8 cellular contexts compared by ENCODE assay signal in the genomic region with DNA sequence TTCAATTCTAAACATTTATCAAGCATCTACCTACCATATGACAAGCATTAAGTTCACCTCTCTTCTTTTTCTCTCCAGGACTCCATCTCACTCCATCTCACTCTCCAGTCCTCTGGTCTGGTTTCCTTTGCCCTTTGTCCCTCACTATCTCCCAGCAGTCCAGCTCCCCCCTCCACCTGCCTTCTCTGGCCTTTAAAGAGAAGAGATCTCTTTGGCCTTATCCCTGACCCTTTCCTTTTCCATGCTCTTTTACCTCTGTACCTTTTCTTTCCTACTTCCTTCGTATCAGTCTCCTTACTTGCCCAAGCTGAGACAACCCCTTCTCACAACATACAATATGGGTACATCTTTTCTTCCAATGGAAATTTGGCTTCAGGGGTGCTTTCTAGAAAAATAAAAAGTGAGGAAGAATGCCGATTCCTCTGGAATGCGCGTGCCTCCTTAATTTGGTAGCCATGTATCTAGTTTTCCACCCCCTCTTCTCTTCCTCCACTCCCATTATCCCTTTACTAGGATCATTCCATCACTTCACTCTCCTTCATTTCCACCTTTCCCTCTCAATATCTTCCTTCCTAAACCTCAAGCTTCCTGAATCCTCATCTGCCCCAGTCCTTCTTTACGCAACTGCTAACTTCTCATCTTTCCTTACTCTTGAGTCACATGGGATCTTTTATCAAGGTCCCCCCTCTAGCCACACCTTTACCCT. TPM values are rescaled to one million over a fixed set of nuclear protein-coding genes. Genes with fewer than 3 reads are reported as not detected.
DNase-seq lines count a peak whose midpoint lies in the region; ATAC-seq, FAIRE-seq and TF ChIP-seq lines count a peak whose summit lies in the region.

No MANE protein-coding gene starts in this region.

- H3K9me3 ChIP-seq in AG04450 (ENCODE audit: control insufficient read depth, insufficient read depth, low read length) = peaks cover 3% of the 10 kb centered on the region; the same call in 1 of the 2 replicates
- no peaks in the 10 kb centered on the region for H3K9me3 ChIP-seq in HUES64 (ENCODE audit: insufficient read depth, low read depth, low read length)
- H3K9me3 ChIP-seq in astrocyte (ENCODE audit: insufficient read depth, low read depth, low read length) = no peaks in the 10 kb centered on the region
- no peaks in the 10 kb centered on the region for H3K9me3 ChIP-seq in left lung
- H3K9me3 ChIP-seq in thyroid gland = no peaks in the 10 kb centered on the region

- peaks cover 47% of the 10 kb centered on the region for H3K79me2 ChIP-seq in astrocyte (ENCODE audit: insufficient read depth, low read length)

- peaks cover 24% of the 10 kb centered on the region for H4K20me1 ChIP-seq in astrocyte (ENCODE audit: insufficient read depth, low read length)

- TF ChIP-seq POLR2A in thyroid gland (IDR thresholded peaks at IDR 0.05) = no peak

- ATAC-seq in left lung (peak; percentile 1), GM21529 (IDR thresholded peaks at IDR 0.05; ENCODE audit: unreplicated experiment) (no peak)

- H3K36me3 ChIP-seq in HUES64 (ENCODE audit: insufficient read depth, low read length) = peaks cover 32% of the 10 kb centered on the region
- H3K36me3 ChIP-seq in astrocyte (ENCODE audit: insufficient read depth, low read length) = no peaks in the 10 kb centered on the region
- H3K36me3 ChIP-seq in left lung = peaks cover 0 to 18% of the 10 kb centered on the region in 2 donors
- H3K36me3 ChIP-seq in thyroid gland = peaks cover 5 to 7% of the 10 kb centered on the region in 2 donors

- H3K27me3 Mint-ChIP-seq in astrocyte (ENCODE audit: low read depth, unreplicated experiment) = no peaks in the 10 kb centered on the region

- peaks cover 35% of the 10 kb centered on the region for H3K4me1 Mint-ChIP-seq in astrocyte (ENCODE audit: low read depth, unreplicated experiment)

- peak overlapping the region; percentile 77 for H2AFZ ChIP-seq in astrocyte (ENCODE audit: low read depth, low read length)

- no peak for FAIRE-seq in astrocyte (lab: Jason Lieb, UNC)

- H3K27me3 ChIP-seq in AG04450 (ENCODE audit: control insufficient read depth, insufficient read depth, low read length) (no peaks in the 10 kb centered on the region), HUES64 (ENCODE audit: insufficient read depth, low read length) (no peaks in the 10 kb centered on the region), astrocyte (ENCODE audit: insufficient read depth, low read length) (no peaks in the 10 kb centered on the region), left lung (no peaks in the 10 kb centered on the region), thyroid gland (no peaks in the 10 kb centered on the region)

- WGBS in HUES64 = 18% methylated on average over 5 of the region's 5 CpGs
- WGBS in thyroid gland, 2 donors = 23 to 25% methylated on average over 5 of the region's 5 CpGs

- peaks cover 4% of the 10 kb centered on the region for H3K36me3 Mint-ChIP-seq in astrocyte (ENCODE audit: low read depth, unreplicated experiment)

- intact Hi-C loops in left lung (cut with DNase I) = no loop called here
- intact Hi-C loops in thyroid gland (cut with DNase I) = no loop called here
- intact Hi-C loops in posterior vena cava (cut with DNase I) = loop anchor here in 1 of 2 donors (5.0 kb wide), 1 partner anchor 49 kb away; a partner anchor contains a TSS

- H3K4me2 ChIP-seq in astrocyte (ENCODE audit: low read length) = peak overlapping the region; percentile 95

- DNase-seq in AG04450 (ENCODE audit: low read depth, low spot score) = no peak
- DNase-seq in astrocyte (ENCODE audit: low read depth) = peak; percentile 56
- DNase-seq in left lung = no peak
- no peak for DNase-seq in thyroid gland
- no peak for DNase-seq in posterior vena cava (ENCODE audit: low spot score)
- no peak for DNase-seq in effector CD8-positive, alpha-beta T cell (lab: John Stamatoyannopoulos, UW)

- H3K4me3 ChIP-seq in AG04450 (ENCODE audit: low read depth, low read length) (peak overlapping the region; percentile 97), HUES64 (ENCODE audit: low read length) (peak overlapping the region; percentile 97), astrocyte (ENCODE audit: insufficient read depth, low read depth, low read length) (peak overlapping the region; percentile 79), left lung (peak overlapping the region; percentile 74 to 79), thyroid gland (replicated peaks in 1 of 3) (peak overlapping the region in 2 of 3 donors; percentile 21 to 96)

- peak overlapping the region; percentile 97 for H3K4me3 Mint-ChIP-seq in astrocyte (ENCODE audit: unreplicated experiment)

- peak overlapping the region; percentile 99 for H3K27ac Mint-ChIP-seq in astrocyte (ENCODE audit: unreplicated experiment)

- POLR2A ChIA-PET in AG04450 (lab: Yijun Ruan, JAX) = interaction anchor here (0.6 to 1.5 kb wide), 9 partner anchors 11 to 795 kb away, joined by 3 to 11 read pairs (median 4); a partner anchor contains a TSS

- CTCF ChIA-PET in AG04450 (lab: Charles Lee) = interaction anchor here (0.5 to 1.4 kb wide), 5 partner anchors 19 to 58 kb away, joined by 3 to 7 read pairs (median 6); a partner anchor contains a TSS

- TF ChIP-seq CTCF in AG04450 (IDR thresholded peaks at IDR 0.05; ENCODE audit: low read depth, low read length) (no peak), astrocyte (IDR thresholded peaks at IDR 0.05; ENCODE audit: insufficient read depth, low read depth, low read length) (no peak), left lung (IDR thresholded peaks at IDR 0.05) (no peak), thyroid gland (IDR thresholded peaks at IDR 0.05) (no peak)

- H3K4me1 ChIP-seq in HUES64 (ENCODE audit: insufficient read depth, low read length) (peaks cover 12% of the 10 kb centered on the region; the same call in 1 of the 2 replicates), astrocyte (ENCODE audit: insufficient read depth, low read length) (peaks cover 33% of the 10 kb centered on the region), left lung (peaks cover 27 to 69% of the 10 kb centered on the region in 2 donors), thyroid gland (peaks cover 25 to 35% of the 10 kb centered on the region in 2 donors)

- peak overlapping the region; percentile 85 for H3K9ac ChIP-seq in HUES64 (ENCODE audit: low read depth, low read length)
- peak overlapping the region; percentile 98 for H3K9ac ChIP-seq in astrocyte (ENCODE audit: low read length)

- H3K27ac ChIP-seq in AG04450 (ENCODE audit: low read depth, low read length) (peak overlapping the region; percentile 99), HUES64 (ENCODE audit: low read depth, low read length) (peak overlapping the region; percentile 98), astrocyte (ENCODE audit: low read depth, low read length) (peak overlapping the region; percentile 91), left lung (peak overlapping the region; percentile 97 to 98), thyroid gland (peak overlapping the region; percentile 90 to 96 (median 94))

- no peaks in the 10 kb centered on the region for H3K9me3 Mint-ChIP-seq in astrocyte (ENCODE audit: unreplicated experiment)

RNA-seq across cellular contexts. Expression of a gene that starts 0.7 kb away (rescaled TPM):
- 97.1 and 116 TPM in 2 replicates for polyA plus RNA-seq in AG04450 (2011; rRNA removed)
- polyA minus RNA-seq in AG04450 (2011; rRNA and poly(A)+ RNA removed) = 175 and 217 TPM in 2 replicates
- polyA plus RNA-seq in HUES64 (2013, experiment 1 of 2) = 79.0 TPM
- 88.3 TPM for polyA plus RNA-seq in HUES64 (2013, experiment 2 of 2)
- total RNA-seq in astrocyte = 94.8 and 98.1 TPM in 2 replicates
- total RNA-seq in left lung = 10 to 100 TPM; 55.5 to 61.2 TPM
- total RNA-seq in thyroid gland = 10 to 100 TPM; 48.6 to 69.2 (median 54.8) TPM
- total RNA-seq in posterior vena cava = 10 to 100 TPM; 42.0 to 53.3 TPM

RNA-seq across cellular contexts. Expression of a gene that starts 1.6 kb away (rescaled TPM):
- polyA plus RNA-seq in AG04450 (2011; rRNA removed) = 33.3 TPM in 2 replicates
- polyA minus RNA-seq in AG04450 (2011; rRNA and poly(A)+ RNA removed) = 16.0 and 16.9 TPM in 2 replicates
- 88.9 TPM for polyA plus RNA-seq in HUES64 (2013, experiment 1 of 2)
- 98.6 TPM for polyA plus RNA-seq in HUES64 (2013, experiment 2 of 2)
- total RNA-seq in astrocyte (59.0 and 60.0 TPM in 2 replicates), left lung (10 to 100 TPM; 43.9 to 65.7 TPM), thyroid gland (100 to 1,000 TPM in 3 of 4 donors, 10 to 100 TPM in 1; 64.0 to 114 (median 107) TPM), posterior vena cava (10 to 100 TPM; 43.2 to 46.7 TPM)

RNA-seq across cellular contexts. Expression of a gene that starts 7.4 kb away (rescaled TPM):
- polyA plus RNA-seq in AG04450 (2011; rRNA removed) = 2.4 and 2.6 TPM in 2 replicates
- 1.0 TPM in 2 replicates for polyA minus RNA-seq in AG04450 (2011; rRNA and poly(A)+ RNA removed)
- 4.0 TPM for polyA plus RNA-seq in HUES64 (2013, experiment 1 of 2)
- polyA plus RNA-seq in HUES64 (2013, experiment 2 of 2) = 4.1 TPM
- total RNA-seq in astrocyte (7.5 and 9.9 TPM in 2 replicates), left lung (100 to 1,000 TPM; 221 to 616 TPM), thyroid gland (10 to 100 TPM; 10.3 to 70.6 (median 36.8) TPM), posterior vena cava (1 to 10 TPM; 4.6 to 7.3 TPM)

RNA-seq across cellular contexts. Expression of a gene that starts 12.2 kb away (rescaled TPM):
- 2.5 and 2.8 TPM in 2 replicates for polyA plus RNA-seq in AG04450 (2011; rRNA removed)
- polyA minus RNA-seq in AG04450 (2011; rRNA and poly(A)+ RNA removed) = 1.6 TPM in 1 of 2 replicates, not detected in the other
- 8.1 TPM for polyA plus RNA-seq in HUES64 (2013, experiment 1 of 2)
- 8.0 TPM for polyA plus RNA-seq in HUES64 (2013, experiment 2 of 2)
- 10.4 and 13.3 TPM in 2 replicates for total RNA-seq in astrocyte
- 10 to 100 TPM in 1 of 2 donors, 1 to 10 TPM in 1; 8.1 to 10.1 TPM for total RNA-seq in left lung
- total RNA-seq in thyroid gland = 1 to 10 TPM; 2.3 to 9.8 (median 6.5) TPM
- total RNA-seq in posterior vena cava = 10 to 100 TPM; 16.9 to 19.2 TPM

RNA-seq across cellular contexts. Expression of a gene that starts 13.4 kb away (rescaled TPM):
- polyA plus RNA-seq in AG04450 (2011; rRNA removed) = 56.5 and 59.2 TPM in 2 replicates
- polyA minus RNA-seq in AG04450 (2011; rRNA and poly(A)+ RNA removed) = 49.9 and 59.5 TPM in 2 replicates
- 108 TPM for polyA plus RNA-seq in HUES64 (2013, experiment 1 of 2)
- 120 TPM for polyA plus RNA-seq in HUES64 (2013, experiment 2 of 2)
- total RNA-seq in astrocyte = 80.7 and 83.7 TPM in 2 replicates
- 10 to 100 TPM; 91.0 to 99.1 TPM for total RNA-seq in left lung
- 10 to 100 TPM; 66.0 to 93.4 (median 74.2) TPM for total RNA-seq in thyroid gland
- 10 to 100 TPM; 49.4 to 53.1 TPM for total RNA-seq in posterior vena cava
